5 cellular contexts compared by ENCODE assay signal in the genomic region with DNA sequence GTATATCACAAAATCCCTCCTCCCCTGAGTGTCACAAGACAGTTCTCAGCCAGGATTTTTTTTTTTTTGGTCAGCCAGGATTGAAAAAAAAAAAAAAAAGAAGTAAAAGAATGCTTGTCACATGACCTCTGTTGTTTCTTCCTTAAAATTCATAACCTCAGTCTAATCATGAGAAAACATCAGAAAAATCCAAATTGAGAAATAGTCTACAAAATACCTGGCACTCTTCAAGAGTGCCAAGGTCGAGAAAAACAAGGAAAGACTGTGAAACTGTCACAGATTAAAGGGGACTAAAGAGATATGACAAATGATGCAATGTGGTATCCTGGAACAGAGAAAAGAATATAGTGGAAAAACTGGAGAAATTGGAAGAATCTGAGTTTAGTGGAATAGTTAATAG.
TF ChIP-seq lines count a peak whose summit lies in the region.

No MANE protein-coding gene starts in this region.

TF ChIP-seq in SK-N-SH, 30 proteins besides CTCF, POLR2A, EP300 and RAD21 (continues in another document):
- TF ChIP-seq, protein P1, sequence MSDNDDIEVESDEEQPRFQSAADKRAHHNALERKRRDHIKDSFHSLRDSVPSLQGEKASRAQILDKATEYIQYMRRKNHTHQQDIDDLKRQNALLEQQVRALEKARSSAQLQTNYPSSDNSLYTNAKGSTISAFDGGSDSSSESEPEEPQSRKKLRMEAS (IDR thresholded peaks at IDR 0.05; ENCODE audit: low read depth) = no peak
- TF ChIP-seq, protein P2, sequence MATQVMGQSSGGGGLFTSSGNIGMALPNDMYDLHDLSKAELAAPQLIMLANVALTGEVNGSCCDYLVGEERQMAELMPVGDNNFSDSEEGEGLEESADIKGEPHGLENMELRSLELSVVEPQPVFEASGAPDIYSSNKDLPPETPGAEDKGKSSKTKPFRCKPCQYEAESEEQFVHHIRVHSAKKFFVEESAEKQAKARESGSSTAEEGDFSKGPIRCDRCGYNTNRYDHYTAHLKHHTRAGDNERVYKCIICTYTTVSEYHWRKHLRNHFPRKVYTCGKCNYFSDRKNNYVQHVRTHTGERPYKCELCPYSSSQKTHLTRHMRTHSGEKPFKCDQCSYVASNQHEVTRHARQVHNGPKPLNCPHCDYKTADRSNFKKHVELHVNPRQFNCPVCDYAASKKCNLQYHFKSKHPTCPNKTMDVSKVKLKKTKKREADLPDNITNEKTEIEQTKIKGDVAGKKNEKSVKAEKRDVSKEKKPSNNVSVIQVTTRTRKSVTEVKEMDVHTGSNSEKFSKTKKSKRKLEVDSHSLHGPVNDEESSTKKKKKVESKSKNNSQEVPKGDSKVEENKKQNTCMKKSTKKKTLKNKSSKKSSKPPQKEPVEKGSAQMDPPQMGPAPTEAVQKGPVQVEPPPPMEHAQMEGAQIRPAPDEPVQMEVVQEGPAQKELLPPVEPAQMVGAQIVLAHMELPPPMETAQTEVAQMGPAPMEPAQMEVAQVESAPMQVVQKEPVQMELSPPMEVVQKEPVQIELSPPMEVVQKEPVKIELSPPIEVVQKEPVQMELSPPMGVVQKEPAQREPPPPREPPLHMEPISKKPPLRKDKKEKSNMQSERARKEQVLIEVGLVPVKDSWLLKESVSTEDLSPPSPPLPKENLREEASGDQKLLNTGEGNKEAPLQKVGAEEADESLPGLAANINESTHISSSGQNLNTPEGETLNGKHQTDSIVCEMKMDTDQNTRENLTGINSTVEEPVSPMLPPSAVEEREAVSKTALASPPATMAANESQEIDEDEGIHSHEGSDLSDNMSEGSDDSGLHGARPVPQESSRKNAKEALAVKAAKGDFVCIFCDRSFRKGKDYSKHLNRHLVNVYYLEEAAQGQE (IDR thresholded peaks at IDR 0.05; ENCODE audit: low read depth, low read length) = no peak
- TF ChIP-seq MXI1 (IDR thresholded peaks at IDR 0.05; ENCODE audit: low read depth, low read length) = no peak
- no peak for TF ChIP-seq MEF2A (IDR thresholded peaks at IDR 0.05; ENCODE audit: borderline replicate concordance, low read depth)
- no peak for TF ChIP-seq GABPA (IDR thresholded peaks at IDR 0.05; ENCODE audit: low read depth)

TF ChIP-seq in SK-N-SH treated with all-trans-retinoic acid at 6 μM for 48 hours, 23 proteins besides CTCF, POLR2A, EP300 and RAD21:
- TF ChIP-seq ZNF565 (CRISPR knock-in tag; conservative IDR thresholded peaks at IDR 0.05; ENCODE audit: low read depth) = no peak
- TF ChIP-seq, protein P3, sequence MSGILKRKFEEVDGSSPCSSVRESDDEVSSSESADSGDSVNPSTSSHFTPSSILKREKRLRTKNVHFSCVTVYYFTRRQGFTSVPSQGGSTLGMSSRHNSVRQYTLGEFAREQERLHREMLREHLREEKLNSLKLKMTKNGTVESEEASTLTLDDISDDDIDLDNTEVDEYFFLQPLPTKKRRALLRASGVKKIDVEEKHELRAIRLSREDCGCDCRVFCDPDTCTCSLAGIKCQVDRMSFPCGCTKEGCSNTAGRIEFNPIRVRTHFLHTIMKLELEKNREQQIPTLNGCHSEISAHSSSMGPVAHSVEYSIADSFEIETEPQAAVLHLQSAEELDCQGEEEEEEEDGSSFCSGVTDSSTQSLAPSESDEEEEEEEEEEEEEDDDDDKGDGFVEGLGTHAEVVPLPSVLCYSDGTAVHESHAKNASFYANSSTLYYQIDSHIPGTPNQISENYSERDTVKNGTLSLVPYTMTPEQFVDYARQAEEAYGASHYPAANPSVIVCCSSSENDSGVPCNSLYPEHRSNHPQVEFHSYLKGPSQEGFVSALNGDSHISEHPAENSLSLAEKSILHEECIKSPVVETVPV (CRISPR knock-in tag; IDR thresholded peaks at IDR 0.05) = no peak
- no peak for TF ChIP-seq ZNF8 (CRISPR knock-in tag; IDR thresholded peaks at IDR 0.05)
- no peak for TF ChIP-seq ZFP30 (CRISPR knock-in tag; IDR thresholded peaks at IDR 0.05)
- TF ChIP-seq TCF4 (CRISPR knock-in tag; IDR thresholded peaks at IDR 0.05; ENCODE audit: borderline replicate concordance) = no peak
- no peak for TF ChIP-seq TOX (CRISPR knock-in tag; IDR thresholded peaks at IDR 0.05; ENCODE audit: borderline replicate concordance)
- no peak for TF ChIP-seq OSR1 (CRISPR knock-in tag; IDR thresholded peaks at IDR 0.05)
- TF ChIP-seq, protein P4, sequence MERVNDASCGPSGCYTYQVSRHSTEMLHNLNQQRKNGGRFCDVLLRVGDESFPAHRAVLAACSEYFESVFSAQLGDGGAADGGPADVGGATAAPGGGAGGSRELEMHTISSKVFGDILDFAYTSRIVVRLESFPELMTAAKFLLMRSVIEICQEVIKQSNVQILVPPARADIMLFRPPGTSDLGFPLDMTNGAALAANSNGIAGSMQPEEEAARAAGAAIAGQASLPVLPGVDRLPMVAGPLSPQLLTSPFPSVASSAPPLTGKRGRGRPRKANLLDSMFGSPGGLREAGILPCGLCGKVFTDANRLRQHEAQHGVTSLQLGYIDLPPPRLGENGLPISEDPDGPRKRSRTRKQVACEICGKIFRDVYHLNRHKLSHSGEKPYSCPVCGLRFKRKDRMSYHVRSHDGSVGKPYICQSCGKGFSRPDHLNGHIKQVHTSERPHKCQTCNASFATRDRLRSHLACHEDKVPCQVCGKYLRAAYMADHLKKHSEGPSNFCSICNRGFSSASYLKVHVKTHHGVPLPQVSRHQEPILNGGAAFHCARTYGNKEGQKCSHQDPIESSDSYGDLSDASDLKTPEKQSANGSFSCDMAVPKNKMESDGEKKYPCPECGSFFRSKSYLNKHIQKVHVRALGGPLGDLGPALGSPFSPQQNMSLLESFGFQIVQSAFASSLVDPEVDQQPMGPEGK (CRISPR knock-in tag; IDR thresholded peaks at IDR 0.05; ENCODE audit: borderline replicate concordance) = no peak
- TF ChIP-seq GLIS3 (CRISPR knock-in tag; IDR thresholded peaks at IDR 0.05) = no peak

TF ChIP-seq in HCT116, 20 proteins besides CTCF, POLR2A, EP300 and RAD21:
- no peak for TF ChIP-seq CEBPB (IDR thresholded peaks at IDR 0.05; ENCODE audit: low read depth)
- TF ChIP-seq TCF7L2 (IDR thresholded peaks at IDR 0.05; ENCODE audit: borderline replicate concordance, extremely low read depth, insufficient read depth, insufficient read length) = no peak
- TF ChIP-seq CBX3 (IDR thresholded peaks at IDR 0.05; ENCODE audit: low read depth) = no peak
- no peak for TF ChIP-seq POLR2AphosphoS5 (IDR thresholded peaks at IDR 0.05; ENCODE audit: low read depth, low read length)
- no peak for TF ChIP-seq ZFX (IDR thresholded peaks at IDR 0.05)
- TF ChIP-seq, protein P2 (IDR thresholded peaks at IDR 0.05; ENCODE audit: low read depth) = no peak
- no peak for TF ChIP-seq JUND (IDR thresholded peaks at IDR 0.05)
- TF ChIP-seq EZH2 (IDR thresholded peaks at IDR 0.05) = no peak
- TF ChIP-seq FOSL1 (IDR thresholded peaks at IDR 0.05; ENCODE audit: low read depth) = no peak
- TF ChIP-seq SIN3A (IDR thresholded peaks at IDR 0.05; ENCODE audit: low read depth) = no peak
- TF ChIP-seq ELF1 (IDR thresholded peaks at IDR 0.05; ENCODE audit: borderline replicate concordance, low read depth) = no peak
- TF ChIP-seq ZNF274 (IDR thresholded peaks at IDR 0.05; ENCODE audit: low read depth, low read length) = no peak

TF ChIP-seq in WTC11, 78 proteins besides CTCF, POLR2A, EP300 and RAD21:
- TF ChIP-seq GABPB1 (CRISPR knock-in tag; IDR thresholded peaks at IDR 0.05) (peak; percentile 89), CREB1 (CRISPR knock-in tag; IDR thresholded peaks at IDR 0.05) (no peak), ZNF423 (CRISPR knock-in tag; IDR thresholded peaks at IDR 0.05) (no peak)

TF ChIP-seq in HepG2, 621 proteins besides CTCF, POLR2A, EP300 and RAD21 (continues in another document):
- TF ChIP-seq ATRX (CRISPR knock-in tag; IDR thresholded peaks at IDR 0.05; ENCODE audit: borderline replicate concordance) (no peak), FOXK2 (IDR thresholded peaks at IDR 0.05) (no peak), DPF2 (CRISPR knock-in tag; IDR thresholded peaks at IDR 0.05; ENCODE audit: borderline replicate concordance, low read depth) (no peak), ZNF564 (CRISPR knock-in tag; IDR thresholded peaks at IDR 0.05) (no peak), SRY (CRISPR knock-in tag; IDR thresholded peaks at IDR 0.05) (no peak), MYC (CRISPR knock-in tag; IDR thresholded peaks at IDR 0.05; ENCODE audit: borderline replicate concordance) (no peak), HNF4A (CRISPR knock-in tag; IDR thresholded peaks at IDR 0.05) (peak; percentile 70), FOXA1 (IDR thresholded peaks at IDR 0.05) (no peak), FOXA1 (CRISPR knock-in tag; IDR thresholded peaks at IDR 0.05) (0 out of 2 replicates have a peak, but pooled peaks have one; percentile 11), ZNF788 (CRISPR knock-in tag; IDR thresholded peaks at IDR 0.05; ENCODE audit: borderline replicate concordance) (no peak), JUND (CRISPR knock-in tag; IDR thresholded peaks at IDR 0.05) (no peak), ZFY (CRISPR knock-in tag; IDR thresholded peaks at IDR 0.05) (no peak), HOXA5 (CRISPR knock-in tag; IDR thresholded peaks at IDR 0.05) (no peak), ZNF12 (CRISPR knock-in tag; IDR thresholded peaks at IDR 0.05) (no peak), ZNF737 (CRISPR knock-in tag; IDR thresholded peaks at IDR 0.05; ENCODE audit: borderline replicate concordance) (no peak), ZNF850 (CRISPR knock-in tag; conservative IDR thresholded peaks at IDR 0.05) (no peak)
- TF ChIP-seq, protein P5, sequence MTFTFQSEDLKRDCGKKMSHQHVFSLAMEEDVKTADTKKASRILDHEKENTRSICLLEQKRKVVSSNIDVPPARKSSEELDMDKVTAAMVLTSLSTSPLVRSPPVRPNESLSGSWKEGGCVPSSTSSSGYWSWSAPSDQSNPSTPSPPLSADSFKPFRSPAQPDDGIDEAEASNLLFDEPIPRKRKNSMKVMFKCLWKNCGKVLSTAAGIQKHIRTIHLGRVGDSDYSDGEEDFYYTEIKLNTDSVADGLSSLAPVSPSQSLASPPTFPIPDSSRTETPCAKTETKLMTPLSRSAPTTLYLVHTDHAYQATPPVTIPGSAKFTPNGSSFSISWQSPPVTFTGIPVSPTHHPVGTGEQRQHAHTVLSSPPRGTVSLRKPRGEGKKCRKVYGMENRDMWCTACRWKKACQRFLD (CRISPR knock-in tag; IDR thresholded peaks at IDR 0.05; ENCODE audit: borderline replicate concordance) = no peak
- TF ChIP-seq, protein P6, sequence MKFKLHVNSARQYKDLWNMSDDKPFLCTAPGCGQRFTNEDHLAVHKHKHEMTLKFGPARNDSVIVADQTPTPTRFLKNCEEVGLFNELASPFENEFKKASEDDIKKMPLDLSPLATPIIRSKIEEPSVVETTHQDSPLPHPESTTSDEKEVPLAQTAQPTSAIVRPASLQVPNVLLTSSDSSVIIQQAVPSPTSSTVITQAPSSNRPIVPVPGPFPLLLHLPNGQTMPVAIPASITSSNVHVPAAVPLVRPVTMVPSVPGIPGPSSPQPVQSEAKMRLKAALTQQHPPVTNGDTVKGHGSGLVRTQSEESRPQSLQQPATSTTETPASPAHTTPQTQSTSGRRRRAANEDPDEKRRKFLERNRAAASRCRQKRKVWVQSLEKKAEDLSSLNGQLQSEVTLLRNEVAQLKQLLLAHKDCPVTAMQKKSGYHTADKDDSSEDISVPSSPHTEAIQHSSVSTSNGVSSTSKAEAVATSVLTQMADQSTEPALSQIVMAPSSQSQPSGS (CRISPR knock-in tag; IDR thresholded peaks at IDR 0.05) = 0 out of 2 replicates have a peak, but pooled peaks have one; percentile 27
- TF ChIP-seq, protein P7, sequence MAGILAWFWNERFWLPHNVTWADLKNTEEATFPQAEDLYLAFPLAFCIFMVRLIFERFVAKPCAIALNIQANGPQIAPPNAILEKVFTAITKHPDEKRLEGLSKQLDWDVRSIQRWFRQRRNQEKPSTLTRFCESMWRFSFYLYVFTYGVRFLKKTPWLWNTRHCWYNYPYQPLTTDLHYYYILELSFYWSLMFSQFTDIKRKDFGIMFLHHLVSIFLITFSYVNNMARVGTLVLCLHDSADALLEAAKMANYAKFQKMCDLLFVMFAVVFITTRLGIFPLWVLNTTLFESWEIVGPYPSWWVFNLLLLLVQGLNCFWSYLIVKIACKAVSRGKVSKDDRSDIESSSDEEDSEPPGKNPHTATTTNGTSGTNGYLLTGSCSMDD (CRISPR knock-in tag; IDR thresholded peaks at IDR 0.05) = no peak
- TF ChIP-seq, protein P8, sequence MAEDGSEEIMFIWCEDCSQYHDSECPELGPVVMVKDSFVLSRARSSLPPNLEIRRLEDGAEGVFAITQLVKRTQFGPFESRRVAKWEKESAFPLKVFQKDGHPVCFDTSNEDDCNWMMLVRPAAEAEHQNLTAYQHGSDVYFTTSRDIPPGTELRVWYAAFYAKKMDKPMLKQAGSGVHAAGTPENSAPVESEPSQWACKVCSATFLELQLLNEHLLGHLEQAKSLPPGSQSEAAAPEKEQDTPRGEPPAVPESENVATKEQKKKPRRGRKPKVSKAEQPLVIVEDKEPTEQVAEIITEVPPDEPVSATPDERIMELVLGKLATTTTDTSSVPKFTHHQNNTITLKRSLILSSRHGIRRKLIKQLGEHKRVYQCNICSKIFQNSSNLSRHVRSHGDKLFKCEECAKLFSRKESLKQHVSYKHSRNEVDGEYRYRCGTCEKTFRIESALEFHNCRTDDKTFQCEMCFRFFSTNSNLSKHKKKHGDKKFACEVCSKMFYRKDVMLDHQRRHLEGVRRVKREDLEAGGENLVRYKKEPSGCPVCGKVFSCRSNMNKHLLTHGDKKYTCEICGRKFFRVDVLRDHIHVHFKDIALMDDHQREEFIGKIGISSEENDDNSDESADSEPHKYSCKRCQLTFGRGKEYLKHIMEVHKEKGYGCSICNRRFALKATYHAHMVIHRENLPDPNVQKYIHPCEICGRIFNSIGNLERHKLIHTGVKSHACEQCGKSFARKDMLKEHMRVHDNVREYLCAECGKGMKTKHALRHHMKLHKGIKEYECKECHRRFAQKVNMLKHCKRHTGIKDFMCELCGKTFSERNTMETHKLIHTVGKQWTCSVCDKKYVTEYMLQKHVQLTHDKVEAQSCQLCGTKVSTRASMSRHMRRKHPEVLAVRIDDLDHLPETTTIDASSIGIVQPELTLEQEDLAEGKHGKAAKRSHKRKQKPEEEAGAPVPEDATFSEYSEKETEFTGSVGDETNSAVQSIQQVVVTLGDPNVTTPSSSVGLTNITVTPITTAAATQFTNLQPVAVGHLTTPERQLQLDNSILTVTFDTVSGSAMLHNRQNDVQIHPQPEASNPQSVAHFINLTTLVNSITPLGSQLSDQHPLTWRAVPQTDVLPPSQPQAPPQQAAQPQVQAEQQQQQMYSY (CRISPR knock-in tag; IDR thresholded peaks at IDR 0.05) = 0 out of 2 replicates have a peak, but pooled peaks have one; percentile 13
